Comparison of ENCODE assay signal across 27 cellular contexts in the genomic region with DNA sequence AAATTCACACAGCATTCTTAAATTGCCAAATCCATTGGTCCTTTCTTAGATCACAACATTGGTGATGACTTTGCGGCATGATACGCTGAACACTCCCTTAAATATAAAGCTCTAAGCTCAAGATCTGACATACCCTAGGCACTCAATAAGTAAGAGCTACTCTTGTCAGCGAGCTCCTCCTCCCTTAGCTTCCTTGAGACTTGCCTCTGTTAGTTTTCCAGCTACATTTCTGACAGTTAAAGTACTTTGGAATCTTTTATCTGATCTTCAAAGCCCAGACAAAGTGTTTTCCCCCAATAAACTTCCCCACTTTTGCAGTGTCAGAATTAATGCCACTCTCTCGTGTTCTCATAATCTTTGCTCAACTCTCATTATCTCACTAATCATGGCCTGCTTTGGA.
DNase-seq lines count a peak whose midpoint lies in the region; ATAC-seq and TF ChIP-seq lines count a peak whose summit lies in the region.
"Had no signal": no experiment of that assay in that cellular context is flagged by ENCODE, and none has a peak within 500 bp of the region (broad histone marks: within the 10 kb centered on the region; RNA-seq: fewer than 3 reads in every experiment).

No MANE protein-coding gene starts in this region.

- peak overlapping the region in 3 of 5 donors; percentile 18 to 57 (median 49) for H3K27ac ChIP-seq in stomach
- H3K27ac ChIP-seq: GM23248, parathyroid adenoma had no signal

- H3K27ac Mint-ChIP-seq in activated CD8-positive, alpha-beta T cell treated with anti-CD3 and anti-CD28 coated beads for 36 hours = peak overlapping the region; percentile 48
- no peak overlapping the region for H3K27ac Mint-ChIP-seq in activated CD8-positive, alpha-beta T cell treated with anti-CD3 and anti-CD28 coated beads, Interleukin-2, amount 10 ng/mL, durations not matched to agents 7 days and 5 days
- peak overlapping the region; percentile 60 for H3K27ac Mint-ChIP-seq in central memory CD8-positive, alpha-beta T cell (ENCODE audit: low read depth)
- H3K27ac Mint-ChIP-seq: HFFc6; stimulated activated naive CD8-positive, alpha-beta T cell treated with anti-CD3 and anti-CD28 coated beads, Interleukin-15, Interleukin-2, amounts not matched to agents 100 ng/mL and 50 ng/mL, for 24 hours had no signal

- H3K4me1 ChIP-seq in mucosa of descending colon (ENCODE audit: low read depth) (peaks cover 4% of the 10 kb centered on the region), stomach (peaks cover 6 to 36% (median 23%) of the 10 kb centered on the region in 4 donors)

- peaks cover 59% of the 10 kb centered on the region for H3K36me3 Mint-ChIP-seq in activated CD8-positive, alpha-beta T cell treated with anti-CD3 and anti-CD28 coated beads for 36 hours (ENCODE audit: low read depth)
- H3K36me3 Mint-ChIP-seq in activated CD8-positive, alpha-beta T cell treated with anti-CD3 and anti-CD28 coated beads, Interleukin-2, amount 10 ng/mL, durations not matched to agents 7 days and 5 days (ENCODE audit: low read depth) = peaks cover 35% of the 10 kb centered on the region
- peaks cover 11% of the 10 kb centered on the region for H3K36me3 Mint-ChIP-seq in central memory CD8-positive, alpha-beta T cell (ENCODE audit: insufficient read depth)

- intact Hi-C loops in activated CD8-positive, alpha-beta T cell treated with anti-CD3 and anti-CD28 coated beads for 36 hours (cut with micrococcal nuclease) = no loop called here
- intact Hi-C loops in mucosa of descending colon (cut with DNase I, micrococcal nuclease) = no loop called here
- intact Hi-C loops in stomach (cut with DNase I; ENCODE audit: low total_unique reads) = no loop called here

- no peak for TF ChIP-seq CTCF in activated CD8-positive, alpha-beta T cell treated with anti-CD3 and anti-CD28 coated beads for 36 hours (IDR thresholded peaks at IDR 0.05)
- TF ChIP-seq CTCF in mucosa of descending colon (IDR thresholded peaks at IDR 0.05) = no peak
- TF ChIP-seq CTCF in stomach (IDR thresholded peaks at IDR 0.05) = no peak

- TF ChIP-seq EP300 in stomach (IDR thresholded peaks at IDR 0.05) = no peak

- H3K4me1 Mint-ChIP-seq in activated CD8-positive, alpha-beta T cell treated with anti-CD3 and anti-CD28 coated beads for 36 hours (ENCODE audit: low read depth) = peaks cover 81% of the 10 kb centered on the region
- peaks cover 23% of the 10 kb centered on the region for H3K4me1 Mint-ChIP-seq in activated CD8-positive, alpha-beta T cell treated with anti-CD3 and anti-CD28 coated beads, Interleukin-2, amount 10 ng/mL, durations not matched to agents 7 days and 5 days (ENCODE audit: low read depth)
- H3K4me1 Mint-ChIP-seq in central memory CD8-positive, alpha-beta T cell = peaks cover 51% of the 10 kb centered on the region

- POLR2A ChIA-PET in activated CD8-positive, alpha-beta T cell treated with anti-CD3 and anti-CD28 coated beads for 36 hours (lab: Charles Lee) = interaction anchor here (0.9 kb wide), 1 partner anchor 9 kb away, joined by 5 read pairs; no protein-coding TSS in a partner anchor
- POLR2A ChIA-PET in activated CD8-positive, alpha-beta T cell treated with anti-CD3 and anti-CD28 coated beads, Interleukin-2, amount 10 ng/mL, durations not matched to agents 7 days and 5 days (lab: Charles Lee) = interaction anchor here (0.7 to 1.1 kb wide), 2 partner anchors 15 to 113 kb away, joined by 3 to 4 read pairs; no protein-coding TSS in a partner anchor

- no peak overlapping the region for H3K4me3 ChIP-seq in mucosa of descending colon
- no peak overlapping the region for H3K4me3 ChIP-seq in stomach
- H3K4me3 ChIP-seq: GM23248, K562, thyroid gland had no signal

- H3K36me3 ChIP-seq in mucosa of descending colon (ENCODE audit: low read depth) (no peaks in the 10 kb centered on the region), stomach (no peaks in the 10 kb centered on the region)
- H3K36me3 ChIP-seq: thyroid gland had no signal

- WGBS in stomach, 5 donors = 73 to 86% (median 79%) methylated on average over 4 of the region's 4 CpGs

- H3K9me3 ChIP-seq in mucosa of descending colon = no peaks in the 10 kb centered on the region
- no peaks in the 10 kb centered on the region for H3K9me3 ChIP-seq in stomach
- H3K9me3 ChIP-seq: thyroid gland had no signal

- no peaks in the 10 kb centered on the region for H3K27me3 ChIP-seq in stomach
- H3K27me3 ChIP-seq: thyroid gland had no signal

- H3K27me3 Mint-ChIP-seq in activated CD8-positive, alpha-beta T cell treated with anti-CD3 and anti-CD28 coated beads for 36 hours = no peaks in the 10 kb centered on the region
- H3K27me3 Mint-ChIP-seq in activated CD8-positive, alpha-beta T cell treated with anti-CD3 and anti-CD28 coated beads, Interleukin-2, amount 10 ng/mL, durations not matched to agents 7 days and 5 days (ENCODE audit: low read depth) = no peaks in the 10 kb centered on the region
- no peaks in the 10 kb centered on the region for H3K27me3 Mint-ChIP-seq in central memory CD8-positive, alpha-beta T cell
- H3K27me3 Mint-ChIP-seq: stimulated activated naive CD8-positive, alpha-beta T cell treated with anti-CD3 and anti-CD28 coated beads, Interleukin-15, Interleukin-2, amounts not matched to agents 100 ng/mL and 50 ng/mL, for 24 hours had no signal

- ATAC-seq in activated CD8-positive, alpha-beta T cell treated with anti-CD3 and anti-CD28 coated beads for 36 hours = no peak
- ATAC-seq in activated CD8-positive, alpha-beta T cell treated with anti-CD3 and anti-CD28 coated beads, Interleukin-2, amount 10 ng/mL, durations not matched to agents 7 days and 5 days = no peak
- no peak for ATAC-seq in central memory CD8-positive, alpha-beta T cell (replicated peaks; ENCODE audit: extremely low read depth, poor library complexity, severe bottlenecking)
- peak; percentile 17 for ATAC-seq in mucosa of descending colon
- ATAC-seq: K562 had no signal

- H3K4me3 Mint-ChIP-seq in activated CD8-positive, alpha-beta T cell treated with anti-CD3 and anti-CD28 coated beads for 36 hours = no peak overlapping the region
- no peak overlapping the region for H3K4me3 Mint-ChIP-seq in activated CD8-positive, alpha-beta T cell treated with anti-CD3 and anti-CD28 coated beads, Interleukin-2, amount 10 ng/mL, durations not matched to agents 7 days and 5 days
- no peak overlapping the region for H3K4me3 Mint-ChIP-seq in central memory CD8-positive, alpha-beta T cell
- H3K4me3 Mint-ChIP-seq: HFFc6; stimulated activated naive CD8-positive, alpha-beta T cell treated with anti-CD3 and anti-CD28 coated beads, Interleukin-15, Interleukin-2, amounts not matched to agents 100 ng/mL and 50 ng/mL, for 24 hours had no signal

- no peak for DNase-seq in activated CD8-positive, alpha-beta T cell treated with anti-CD3 and anti-CD28 coated beads for 36 hours
- DNase-seq in activated CD8-positive, alpha-beta T cell treated with anti-CD3 and anti-CD28 coated beads, Interleukin-2, amount 10 ng/mL, durations not matched to agents 7 days and 5 days = no peak
- no peak for DNase-seq in central memory CD8-positive, alpha-beta T cell (ENCODE audit: low spot score in 2 of 2)
- no peak for DNase-seq in mucosa of descending colon
- no peak for DNase-seq in stomach
- DNase-seq in ecto neural progenitor cell (ENCODE audit: low spot score) = no peak
- no peak for DNase-seq in stimulated activated CD4-positive, alpha-beta T cell treated with anti-CD3 and anti-CD28 coated beads, Interleukin-15, amount 100 ng/mL, for 24 hours
- DNase-seq in NCI-H1105 treated with DMSO at 0.1 percent for 48 hours (lab: John Stamatoyannopoulos, UW) = no peak
- DNase-seq: 8988T; activated CD4-positive, alpha-beta T cell treated with anti-CD3 and anti-CD28 coated beads, Interleukin-2, amount 50 U/mL, for 48 hours; activated effector memory CD4-positive, alpha-beta T cell treated with Interleukin-2 at 50 U/mL for 16 hours; amniotic stem cell; cortex of kidney; DMS53; GM23248; head of caudate nucleus; HFFc6; kidney glomerular epithelial cell; mesendoderm; NCI-H1417; NCI-H2081 treated with DMSO at 0.1 percent for 48 hours; NCI-H82; T-helper 9 cell had no signal

- CTCF ChIA-PET in activated CD8-positive, alpha-beta T cell treated with anti-CD3 and anti-CD28 coated beads for 36 hours (lab: Charles Lee) = interaction anchor here (0.8 to 3.9 kb wide), 3 partner anchors 8 to 199 kb away, joined by 3 to 15 read pairs (median 4); no protein-coding TSS in a partner anchor
- CTCF ChIA-PET in activated CD8-positive, alpha-beta T cell treated with anti-CD3 and anti-CD28 coated beads, Interleukin-2, amount 10 ng/mL, durations not matched to agents 7 days and 5 days (lab: Charles Lee) = interaction anchor here (0.8 to 2.9 kb wide), 5 partner anchors 9 to 100 kb away, joined by 3 to 12 read pairs (median 6); no protein-coding TSS in a partner anchor

- no peak for TF ChIP-seq POLR2A in stomach (IDR thresholded peaks at IDR 0.05)

- peaks cover 2% of the 10 kb centered on the region for H3K9me3 Mint-ChIP-seq in activated CD8-positive, alpha-beta T cell treated with anti-CD3 and anti-CD28 coated beads for 36 hours
- H3K9me3 Mint-ChIP-seq in activated CD8-positive, alpha-beta T cell treated with anti-CD3 and anti-CD28 coated beads, Interleukin-2, amount 10 ng/mL, durations not matched to agents 7 days and 5 days (ENCODE audit: insufficient read depth) = no peaks in the 10 kb centered on the region
- H3K9me3 Mint-ChIP-seq in central memory CD8-positive, alpha-beta T cell = no peaks in the 10 kb centered on the region
- H3K9me3 Mint-ChIP-seq: HFFc6 had no signal
